Comparison of ENCODE assay signal across 8 cellular contexts in the genomic region with DNA sequence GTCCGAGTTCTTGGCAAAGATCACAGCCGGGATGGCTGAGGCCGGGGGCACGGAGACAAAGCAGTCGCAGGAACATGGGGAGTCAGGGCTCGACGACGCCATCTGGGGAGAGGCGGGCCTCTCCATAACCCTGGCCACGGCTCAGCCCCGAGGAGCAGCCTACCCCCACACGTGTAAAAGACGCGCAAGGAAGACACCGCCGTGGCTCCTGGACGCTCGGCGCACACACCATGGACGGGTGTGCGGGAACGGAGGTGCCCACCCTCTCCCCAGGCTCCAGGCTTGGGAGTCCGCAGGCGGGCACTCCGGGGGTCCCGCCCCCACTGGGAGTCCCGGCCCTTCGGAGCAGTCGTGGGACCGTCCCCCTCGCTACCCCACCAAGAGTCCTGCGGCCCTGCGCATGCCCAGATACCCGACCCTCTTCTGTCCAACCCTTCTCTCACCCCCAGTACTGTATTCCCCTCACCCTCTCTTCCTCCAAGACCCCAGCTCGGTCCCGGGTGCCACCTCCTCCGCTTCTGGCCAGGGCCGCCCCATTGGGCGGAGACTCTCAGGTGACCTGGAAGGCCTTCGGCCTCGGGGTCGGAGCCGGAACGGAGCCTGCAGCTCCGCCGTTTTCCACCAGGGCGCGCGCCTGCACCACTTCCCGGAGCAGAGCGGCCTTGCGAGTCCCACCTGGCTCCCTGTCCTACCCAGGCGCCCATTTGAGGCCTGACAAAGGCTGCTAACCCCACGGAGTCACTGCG. TPM values are rescaled to one million over a fixed set of nuclear protein-coding genes. Genes with fewer than 3 reads are reported as not detected.
DNase-seq lines count a peak whose midpoint lies in the region; ATAC-seq and TF ChIP-seq lines count a peak whose summit lies in the region.

A gene (minus strand): TSS at position 532 of the 746 bp plus-strand sequence. CDS start 430 bp downstream, at position 102.

- peak within 1 kb of the TSS; percentile 95 for H3K9ac ChIP-seq in NT2/D1 (ENCODE audit: insufficient read length, low read depth)

- POLR2A ChIA-PET in CD4-positive, alpha-beta memory T cell (lab: Charles Lee; ENCODE audit: partially characterized antibody): interaction anchor here (0.7 to 18.7 kb wide), 9 partner anchors 8 to 130 kb away, joined by 3 to 271 read pairs (median 4); a partner anchor contains a TSS

- peaks cover 7 to 16% of the 10 kb centered on the region in 2 donors for H3K27me3 Mint-ChIP-seq in CD4-positive, alpha-beta memory T cell
- H3K27me3 Mint-ChIP-seq in endothelial cell (ENCODE audit: unreplicated experiment): peaks cover 2% of the 10 kb centered on the region

- peak within 1 kb of the TSS; percentile 53 to 95 (median 84) for H3K27ac Mint-ChIP-seq in CD4-positive, alpha-beta memory T cell
- peak within 1 kb of the TSS; percentile 61 for H3K27ac Mint-ChIP-seq in endothelial cell (ENCODE audit: unreplicated experiment)

- peak; percentile 78 to 88 (median 79) for DNase-seq in CD4-positive, alpha-beta memory T cell
- DNase-seq in HT1080 (ENCODE audit: low read depth) (peak; percentile 91), NT2/D1 (ENCODE audit: low read depth, low spot score) (peak; percentile 75), endothelial cell (ENCODE audit: low spot score) (peak; percentile 99), middle frontal gyrus (ENCODE audit: extremely low spot score, low spot score) (peak; percentile 76)
- peak; percentile 65 for DNase-seq in activated CD8-positive, alpha-beta memory T cell treated with anti-CD3 and anti-CD28 coated beads, Interleukin-2, amount 50 U/mL, for 24 hours (ENCODE audit: extremely low read depth)
- DNase-seq in stimulated activated CD8-positive, alpha-beta memory T cell treated with anti-CD3 and anti-CD28 coated beads, Interleukin-4, amount 100 ng/mL, for 1 hour (ENCODE audit: low read depth in 2 of 2, low spot score in 1 of 2): peak; percentile 68 to 69

- H3K4me3 Mint-ChIP-seq in CD4-positive, alpha-beta memory T cell: peak within 1 kb of the TSS; percentile 89 to 97 (median 93)
- peak within 1 kb of the TSS; percentile 95 for H3K4me3 Mint-ChIP-seq in endothelial cell (ENCODE audit: unreplicated experiment)

- H3K9me3 Mint-ChIP-seq in CD4-positive, alpha-beta memory T cell: no peaks in the 10 kb centered on the region
- no peaks in the 10 kb centered on the region for H3K9me3 Mint-ChIP-seq in endothelial cell (ENCODE audit: unreplicated experiment)

- peaks cover 18% of the 10 kb centered on the region for H3K27me3 ChIP-seq in CD4-positive, alpha-beta memory T cell (ENCODE audit: insufficient read depth, low read length)
- no peaks in the 10 kb centered on the region for H3K27me3 ChIP-seq in NT2/D1 (ENCODE audit: insufficient read depth, insufficient read length)

- CTCF ChIA-PET in CD4-positive, alpha-beta memory T cell (lab: Charles Lee; ENCODE audit: partially characterized antibody): interaction anchor here (0.6 to 20.5 kb wide), 20 partner anchors 9 to 233 kb away, joined by 3 to 562 read pairs (median 6); a partner anchor contains a TSS

- peak; percentile 89 for ATAC-seq in GM19438 (IDR thresholded peaks at IDR 0.05; ENCODE audit: low read depth, unreplicated experiment)

- peaks cover 8 to 42% (median 29%) of the 10 kb centered on the region in 4 donors for H3K4me1 Mint-ChIP-seq in CD4-positive, alpha-beta memory T cell
- H3K4me1 Mint-ChIP-seq in endothelial cell (ENCODE audit: unreplicated experiment): peaks cover 43% of the 10 kb centered on the region

- peak within 1 kb of the TSS; percentile 88 for H3K4me3 ChIP-seq in CD4-positive, alpha-beta memory T cell (ENCODE audit: low read length in 2 of 2)
- H3K4me3 ChIP-seq in NT2/D1 (ENCODE audit: insufficient read length, low read depth): peak within 1 kb of the TSS; percentile 94

- intact Hi-C loops in CD4-positive, alpha-beta memory T cell (cut with micrococcal nuclease): loop anchor here (1.0 to 2.0 kb wide), 4 partner anchors 10 to 129 kb away; a partner anchor contains a TSS

- H3K27ac ChIP-seq in CD4-positive, alpha-beta memory T cell (ENCODE audit: low read depth, low read length): peak within 1 kb of the TSS; percentile 65

- peaks cover 0 to 3% of the 10 kb centered on the region in 2 donors for H3K36me3 Mint-ChIP-seq in CD4-positive, alpha-beta memory T cell
- peaks cover 6% of the 10 kb centered on the region for H3K36me3 Mint-ChIP-seq in endothelial cell (ENCODE audit: low read depth, unreplicated experiment)

- H3K36me3 ChIP-seq in CD4-positive, alpha-beta memory T cell (ENCODE audit: insufficient read depth, low read length): peaks cover 5% of the 10 kb centered on the region
- peaks cover 33% of the 10 kb centered on the region for H3K36me3 ChIP-seq in NT2/D1 (ENCODE audit: insufficient read depth, insufficient read length, low read length)

- peaks cover 33% of the 10 kb centered on the region for H3K4me1 ChIP-seq in CD4-positive, alpha-beta memory T cell (ENCODE audit: insufficient read depth, low read length)
- H3K4me1 ChIP-seq in NT2/D1 (ENCODE audit: insufficient read depth, insufficient read length): peaks cover 25% of the 10 kb centered on the region

- TF ChIP-seq CTCF in endothelial cell (IDR thresholded peaks at IDR 0.05; ENCODE audit: unreplicated experiment): peak; percentile 97

- H3K9me3 ChIP-seq in CD4-positive, alpha-beta memory T cell (ENCODE audit: control insufficient read depth in 1 of 2, low read length in 2 of 2): no peaks in the 10 kb centered on the region
- H3K9me3 ChIP-seq in NT2/D1 (ENCODE audit: insufficient read depth, low read length): no peaks in the 10 kb centered on the region

RNA-seq across cellular contexts. Expression of the gene that starts here (rescaled TPM):
- total RNA-seq in CD4-positive, alpha-beta memory T cell: 10 to 100 TPM; 26.4 to 30.5 TPM
- polyA plus RNA-seq in CD4-positive, alpha-beta memory T cell: 10 to 100 TPM; 15.7 to 19.5 TPM
- total RNA-seq in HT1080 (2014; rRNA removed; shearing (Covaris generic)): 39.6 and 43.0 TPM in 2 replicates
- 32.1 and 33.0 TPM in 2 replicates for polyA plus RNA-seq in HT1080 (2015; cell fraction: cytosol; rRNA removed)
- polyA plus RNA-seq in HT1080 (2015; cell fraction: nucleus; rRNA removed): 96.7 and 121 TPM in 2 replicates
- 44.8 TPM for total RNA-seq in endothelial cell (ENCODE audit: unreplicated experiment)

Comparison
In these comparisons a context has a peak if more than half of its experiments do, and no peak if none do; other contexts are left out.
1. Peak in every context shown above with its lines: DNase-seq, ATAC-seq, H3K4me3 ChIP-seq and H3K27ac ChIP-seq.